8 cellular contexts compared by ENCODE assay signal in genomic region chr15:31080618-31081017, GRCh38. TPM values are rescaled to one million over a fixed set of nuclear protein-coding genes. Genes with fewer than 3 reads are reported as not detected.
DNase-seq lines count a peak whose midpoint lies in the region; ATAC-seq, FAIRE-seq and TF ChIP-seq lines count a peak whose summit lies in the region.

No MANE protein-coding gene starts in this region.

- no peaks in the 10 kb centered on the region for H3K36me3 ChIP-seq in CD8-positive, alpha-beta T cell (ENCODE audit: insufficient read depth, low read length)
- H3K36me3 ChIP-seq in NT2/D1 (ENCODE audit: insufficient read depth, insufficient read length, low read length) = no peaks in the 10 kb centered on the region
- H3K36me3 ChIP-seq in body of pancreas (replicated peaks in 1 of 2; ENCODE audit: insufficient read depth in 1 of 2, low read depth in 2 of 2) = no peaks in the 10 kb centered on the region
- H3K36me3 ChIP-seq in kidney (ENCODE audit: control insufficient read depth in 1 of 2, insufficient read depth in 2 of 2, low read length in 2 of 2) = no peaks in the 10 kb centered on the region

- H3K9me3 Mint-ChIP-seq in CD8-positive, alpha-beta T cell = no peaks in the 10 kb centered on the region

- H3K27me3 ChIP-seq in CD8-positive, alpha-beta T cell (ENCODE audit: insufficient read depth, low read length) = no peaks in the 10 kb centered on the region
- H3K27me3 ChIP-seq in NT2/D1 (ENCODE audit: insufficient read depth, insufficient read length) (no peaks in the 10 kb centered on the region), body of pancreas (no peaks in the 10 kb centered on the region)

- WGBS in body of pancreas, 2 donors = 32 to 43% methylated on average over 13 of the region's 26 CpGs

- H3K27me3 Mint-ChIP-seq in CD8-positive, alpha-beta T cell (ENCODE audit: low read depth) = peaks cover 16% of the 10 kb centered on the region

- no peak overlapping the region for H3K27ac ChIP-seq in CD8-positive, alpha-beta T cell (ENCODE audit: low read depth, low read length)
- no peak overlapping the region for H3K27ac ChIP-seq in body of pancreas
- peak overlapping the region; percentile 52 to 62 for H3K27ac ChIP-seq in kidney (ENCODE audit: low read depth in 2 of 2, low read length in 2 of 2)

- no peaks in the 10 kb centered on the region for H3K36me3 Mint-ChIP-seq in CD8-positive, alpha-beta T cell

- no peak for TF ChIP-seq POLR2A in body of pancreas (IDR thresholded peaks at IDR 0.05)

- TF ChIP-seq CTCF in CD8-positive, alpha-beta T cell (IDR thresholded peaks at IDR 0.05) = no peak
- TF ChIP-seq CTCF in body of pancreas (IDR thresholded peaks at IDR 0.05) (no peak), kidney (IDR thresholded peaks at IDR 0.05; ENCODE audit: borderline replicate concordance, extremely low read depth, insufficient read depth) (no peak)

- no peak for FAIRE-seq in kidney (lab: Jason Lieb, UNC)

- H3K4me1 Mint-ChIP-seq in CD8-positive, alpha-beta T cell (ENCODE audit: low read depth) = peaks cover 6% of the 10 kb centered on the region

- H3K9me3 ChIP-seq in CD8-positive, alpha-beta T cell (ENCODE audit: low read length) = no peaks in the 10 kb centered on the region
- H3K9me3 ChIP-seq in NT2/D1 (ENCODE audit: insufficient read depth, low read length) (no peaks in the 10 kb centered on the region; the same call in 1 of the 2 replicates), body of pancreas (no peaks in the 10 kb centered on the region), kidney (ENCODE audit: control insufficient read depth in 1 of 2, low read length in 2 of 2) (no peaks in the 10 kb centered on the region)

- intact Hi-C loops in CD8-positive, alpha-beta T cell (cut with DNase I, micrococcal nuclease) = no loop called here
- intact Hi-C loops in body of pancreas (cut with DNase I) (no loop called here), kidney (cut with DNase I) (no loop called here)

- peak; percentile 68 for ATAC-seq in CD8-positive, alpha-beta T cell
- peak; percentile 33 for ATAC-seq in body of pancreas
- ATAC-seq in GM21447 (IDR thresholded peaks at IDR 0.05; ENCODE audit: unreplicated experiment) = no peak

- H3K4me3 Mint-ChIP-seq in CD8-positive, alpha-beta T cell = peak overlapping the region; percentile 64

- CTCF ChIA-PET in CD8-positive, alpha-beta T cell (lab: Charles Lee) = no interaction called here

- H3K4me1 ChIP-seq in CD8-positive, alpha-beta T cell (ENCODE audit: insufficient read depth, low read length) = no peaks in the 10 kb centered on the region
- H3K4me1 ChIP-seq in NT2/D1 (ENCODE audit: insufficient read depth, insufficient read length) (peaks cover 30% of the 10 kb centered on the region), body of pancreas (peaks cover 30% of the 10 kb centered on the region), kidney (ENCODE audit: control insufficient read depth in 1 of 2, insufficient read depth in 1 of 2, low read depth in 1 of 2, low read length in 2 of 2) (peaks cover 21 to 23% of the 10 kb centered on the region in 2 donors)

- H3K9ac ChIP-seq in NT2/D1 (ENCODE audit: insufficient read length, low read depth) (no peak overlapping the region), kidney (ENCODE audit: low read length in 2 of 2) (peak overlapping the region in 1 of 2 donors; percentile 43)

- peak in 5 of 7 experiments; percentile 3 to 33 (median 22) for DNase-seq in CD8-positive, alpha-beta T cell
- DNase-seq in NT2/D1 (ENCODE audit: low read depth, low spot score) (peak; percentile 42), body of pancreas (peak; percentile 31 to 72 (median 43)), kidney (peak; percentile 85), NCI-H526 treated with DMSO at 0.1 percent for 48 hours (lab: John Stamatoyannopoulos, UW) (no peak), NCI-H187 (lab: John Stamatoyannopoulos, UW) (no peak)
- DNase-seq in stimulated activated CD8-positive, alpha-beta memory T cell treated with anti-CD3 and anti-CD28 coated beads, Interleukin-12 subunit alpha, Interleukin-12 subunit beta, amount 100 ng/mL, for 24 hours (ENCODE audit: extremely low read depth) = peak; percentile 5

- H3K4me3 ChIP-seq in CD8-positive, alpha-beta T cell (ENCODE audit: low read depth, low read length) = no peak overlapping the region
- no peak overlapping the region for H3K4me3 ChIP-seq in NT2/D1 (ENCODE audit: insufficient read length, low read depth)
- H3K4me3 ChIP-seq in body of pancreas = no peak overlapping the region
- H3K4me3 ChIP-seq in kidney (ENCODE audit: low read length in 2 of 2) = peak overlapping the region in 1 of 2 donors; percentile 39

- POLR2A ChIA-PET in CD8-positive, alpha-beta T cell (lab: Charles Lee) = no interaction called here

- H3K27ac Mint-ChIP-seq in CD8-positive, alpha-beta T cell = no peak overlapping the region

RNA-seq across cellular contexts. Expression of gene TRPM1, which starts 20.9 kb away (rescaled TPM):
- total RNA-seq in CD8-positive, alpha-beta T cell = not detected
- total RNA-seq in body of pancreas = not detected
- total RNA-seq in kidney = not detected
- 1.3 TPM for polyA plus RNA-seq in kidney (ENCODE audit: insufficient read depth, low read depth, low replicate concordance)

Comparison
In these comparisons a context has a peak if more than half of its experiments do, and no peak if none do; other contexts are left out.
1. DNase-seq: peak in CD8-positive, alpha-beta T cell (5 of 7), NT2/D1 (single experiment), body of pancreas (4 of 4), kidney (single experiment) and stimulated activated CD8-positive, alpha-beta memory T cell treated with anti-CD3 and anti-CD28 coated beads, Interleukin-12 subunit alpha, Interleukin-12 subunit beta, amount 100 ng/mL, for 24 hours (single experiment); none in NCI-H526 treated with DMSO at 0.1 percent for 48 hours (single experiment) and NCI-H187 (0 of 2).
2. H3K27ac ChIP-seq: peak in kidney (2 of 2); none in CD8-positive, alpha-beta T cell (single experiment) and body of pancreas (0 of 4).